In genomic region chr11:106177311-106177710, GRCh38 we compare ENCODE assay signal across 16 cellular contexts.
DNase-seq lines count a peak whose midpoint lies in the region; ATAC-seq, FAIRE-seq and TF ChIP-seq lines count a peak whose summit lies in the region.
"Had no signal": no experiment of that assay in that cellular context is flagged by ENCODE, and none has a peak within 500 bp of the region (broad histone marks: within the 10 kb centered on the region; RNA-seq: fewer than 3 reads in every experiment).

No MANE protein-coding gene starts in this region.

- H4K5ac ChIP-seq in H1 (ENCODE audit: insufficient read length, low read depth, low read length) = no peak overlapping the region
- no peak overlapping the region for H4K5ac ChIP-seq in mesendoderm (ENCODE audit: low read length)

- H3K4me1 Mint-ChIP-seq in natural killer cell treated with Interleukin-12 subunit alpha and Interleukin-12 subunit beta and Interleukin-15 and Interleukin-18, amount 100 ng/mL, for 72 hours (ENCODE audit: low read depth in 2 of 2) = no peaks in the 10 kb centered on the region
- H3K4me1 Mint-ChIP-seq in neural progenitor cell = no peaks in the 10 kb centered on the region
- H3K4me1 Mint-ChIP-seq: B cell, IgD-negative memory B cell had no signal

- H3K27ac ChIP-seq in H1 (ENCODE audit: low read depth, low read length) = no peak overlapping the region
- peak overlapping the region; percentile 60 for H3K27ac ChIP-seq in mesendoderm (ENCODE audit: low read depth, low read length)
- H3K27ac ChIP-seq in neural progenitor cell = no peak overlapping the region
- H3K27ac ChIP-seq in small intestine (ENCODE audit: low read depth in 1 of 2, low read length in 1 of 2) = no peak overlapping the region

- 72% methylated on average over 6 of the region's 6 CpGs; no CpG with 5 or more reads in 1 of the 2 experiments for WGBS in H1 (ENCODE audit: extremely low coverage in 1 of 2, insufficient coverage in 1 of 2, insufficient read length in 1 of 2, insufficient replicate concordance in 2 of 2, low coverage in 1 of 2, low lambda C conversion rate in 2 of 2, missing lambda C conversion rate in 1 of 2), 2 experiments
- no CpG with 5 or more reads among the region's 6 CpGs for WGBS in mesendoderm (ENCODE audit: extremely low coverage, insufficient coverage, low lambda C conversion rate)
- 61 to 74% (median 73%) methylated on average over 6 of the region's 6 CpGs for WGBS in small intestine, 3 donors

- H3K4me1 ChIP-seq in H1 (replicated peaks in 1 of 4; ENCODE audit: control insufficient read depth in 3 of 4, insufficient read depth in 4 of 4, low read length in 3 of 4) (peaks cover 0 to 5% (median 2%) of the 10 kb centered on the region in 4 experiments; a peak in 2 of 7 replicates), mesendoderm (ENCODE audit: control insufficient read depth, low read depth, low read length) (no peaks in the 10 kb centered on the region), neural progenitor cell (no peaks in the 10 kb centered on the region), small intestine (ENCODE audit: control insufficient read depth in 2 of 2, insufficient read depth in 1 of 2, low read depth in 1 of 2, low read length in 1 of 2) (no peaks in the 10 kb centered on the region)

- H4K20me1 ChIP-seq in H1 (replicated peaks in 1 of 2; ENCODE audit: control insufficient read depth in 1 of 2, insufficient read depth in 2 of 2, low read length in 2 of 2) = no peaks in the 10 kb centered on the region
- no peaks in the 10 kb centered on the region for H4K20me1 ChIP-seq in neural progenitor cell (ENCODE audit: low read depth)

- TF ChIP-seq POLR2A in NB4 (IDR thresholded peaks at IDR 0.05; ENCODE audit: extremely low read depth, insufficient read length) (no peak), H1 (IDR thresholded peaks at IDR 0.05; ENCODE audit: control extremely low read depth in 1 of 2, low read depth in 2 of 2, low read length in 2 of 2) (no peak)

- H2BK120ac ChIP-seq in H1 (replicated peaks; ENCODE audit: low read depth, low read length) = no peak overlapping the region
- no peak overlapping the region for H2BK120ac ChIP-seq in mesendoderm (ENCODE audit: low read depth, low read length)

- H3K56ac ChIP-seq in H1 (replicated peaks; ENCODE audit: insufficient read length, low read depth, low read length) (no peak overlapping the region), mesendoderm (ENCODE audit: low read length) (peak overlapping the region; percentile 69)

- H3K4me3 Mint-ChIP-seq in natural killer cell treated with Interleukin-12 subunit alpha and Interleukin-12 subunit beta and Interleukin-15 and Interleukin-18, amount 100 ng/mL, for 72 hours = no peak overlapping the region
- H3K4me3 Mint-ChIP-seq in neural progenitor cell = no peak overlapping the region
- H3K4me3 Mint-ChIP-seq: B cell; CD4-positive, alpha-beta T cell; H9 had no signal

- H3K36me3 ChIP-seq in H1 (ENCODE audit: control insufficient read depth in 2 of 4, insufficient read depth in 4 of 4, low read length in 3 of 4) = no peaks in the 10 kb centered on the region
- H3K36me3 ChIP-seq in mesendoderm (ENCODE audit: control insufficient read depth, insufficient read depth, low read length) = no peaks in the 10 kb centered on the region
- no peaks in the 10 kb centered on the region for H3K36me3 ChIP-seq in neural progenitor cell
- H3K36me3 ChIP-seq in small intestine (ENCODE audit: control insufficient read depth in 2 of 2, insufficient read depth in 2 of 2, low read length in 2 of 2) = no peaks in the 10 kb centered on the region

- TF ChIP-seq RAD21 in H1 (IDR thresholded peaks at IDR 0.05 in 1 of 2, conservative IDR thresholded peaks at IDR 0.05 in 1 of 2; ENCODE audit: low read depth in 2 of 2, low read length in 2 of 2) = no peak

- H3K9ac ChIP-seq in H1 (replicated peaks in 1 of 4; ENCODE audit: extremely low read depth in 1 of 4, low read depth in 3 of 4, low read length in 3 of 4) = no peak overlapping the region
- H3K9ac ChIP-seq in mesendoderm (ENCODE audit: low read length) = no peak overlapping the region
- H3K9ac ChIP-seq in neural progenitor cell = no peak overlapping the region

- H2BK15ac ChIP-seq in H1 (ENCODE audit: low read length) = no peak overlapping the region
- H2BK15ac ChIP-seq in mesendoderm (replicated peaks; ENCODE audit: low read depth) = no peak overlapping the region

- H3K9me3 ChIP-seq in H1 (ENCODE audit: insufficient read depth in 2 of 2, low read depth in 1 of 2, low read length in 1 of 2) = no peaks in the 10 kb centered on the region
- no peaks in the 10 kb centered on the region for H3K9me3 ChIP-seq in neural progenitor cell (ENCODE audit: low read depth)
- no peaks in the 10 kb centered on the region for H3K9me3 ChIP-seq in small intestine (ENCODE audit: control insufficient read depth, low read depth)

- no peak overlapping the region for H3K4me3 ChIP-seq in NB4 (ENCODE audit: low read depth, low read length)
- H3K4me3 ChIP-seq in H1 (ENCODE audit: extremely low read depth in 1 of 4, insufficient read depth in 2 of 4, low read depth in 3 of 4, low read length in 4 of 4) = no peak overlapping the region
- no peak overlapping the region for H3K4me3 ChIP-seq in mesendoderm (ENCODE audit: low read length)
- no peak overlapping the region for H3K4me3 ChIP-seq in neural progenitor cell
- H3K4me3 ChIP-seq in small intestine (ENCODE audit: low read depth in 1 of 2, low read length in 2 of 2) = no peak overlapping the region

- CTCF ChIA-PET in H1 (lab: Charles Lee; ENCODE audit: partially characterized antibody) = no interaction called here

- no peaks in the 10 kb centered on the region for H3K36me3 Mint-ChIP-seq in natural killer cell treated with Interleukin-12 subunit alpha and Interleukin-12 subunit beta and Interleukin-15 and Interleukin-18, amount 100 ng/mL, for 72 hours
- H3K36me3 Mint-ChIP-seq in neural progenitor cell = no peaks in the 10 kb centered on the region
- H3K36me3 Mint-ChIP-seq: IgD-negative memory B cell had no signal

- H3K27me3 ChIP-seq in H1 (replicated peaks in 1 of 4; ENCODE audit: control insufficient read depth in 3 of 4, extremely low read depth in 1 of 4, insufficient read depth in 3 of 4, low read length in 3 of 4) (no peaks in the 10 kb centered on the region), mesendoderm (ENCODE audit: insufficient read depth, low read length, poor library complexity) (no peaks in the 10 kb centered on the region), neural progenitor cell (no peaks in the 10 kb centered on the region), small intestine (ENCODE audit: control insufficient read depth in 2 of 2, insufficient read depth in 2 of 2, low read length in 2 of 2) (no peaks in the 10 kb centered on the region)

- no peak for TF ChIP-seq EP300 in H1 (IDR thresholded peaks at IDR 0.05; ENCODE audit: borderline replicate concordance in 1 of 2, low read depth in 2 of 2, low read length in 2 of 2)

- H3K79me2 ChIP-seq in H1 (ENCODE audit: control insufficient read depth in 1 of 2, insufficient read depth in 2 of 2, low read length in 2 of 2) (no peaks in the 10 kb centered on the region), mesendoderm (ENCODE audit: control insufficient read depth, insufficient read depth, low read length) (no peaks in the 10 kb centered on the region), neural progenitor cell (ENCODE audit: low read depth) (no peaks in the 10 kb centered on the region)

- POLR2A ChIA-PET in H1 (lab: Charles Lee; ENCODE audit: partially characterized antibody) = interaction anchor here (0.6 kb wide), 1 partner anchor 67 kb away, joined by 3 read pairs; no protein-coding TSS in a partner anchor

- FAIRE-seq in H1 (lab: Jason Lieb, UNC) = no peak
- no peak for FAIRE-seq in small intestine (lab: Jason Lieb, UNC)
- FAIRE-seq: GM12891 had no signal

- no peak overlapping the region for H4K91ac ChIP-seq in H1 (replicated peaks; ENCODE audit: insufficient read length, low read length)

- H3K4me2 ChIP-seq in H1 (ENCODE audit: insufficient read depth in 1 of 2, low read depth in 2 of 2, low read length in 2 of 2) (no peak overlapping the region), mesendoderm (ENCODE audit: low read length) (no peak overlapping the region), neural progenitor cell (no peak overlapping the region)

- 0 out of 2 replicates have a peak overlapping the region, but pooled peaks have one; percentile 17 for H2BK12ac ChIP-seq in H1 (ENCODE audit: low read depth, low read length)

- H4K8ac ChIP-seq in H1 (ENCODE audit: extremely low read depth, insufficient read depth, low read length) (no peak overlapping the region; the same call in 1 of the 2 replicates), mesendoderm (ENCODE audit: low read depth, low read length) (no peak overlapping the region)

- no peaks in the 10 kb centered on the region for H3F3A ChIP-seq in neural progenitor cell (ENCODE audit: low read depth)

- no peak overlapping the region for H2BK20ac ChIP-seq in H1 (ENCODE audit: low read length)

- H3K18ac ChIP-seq in H1 (ENCODE audit: extremely low read depth, low read length) (no peak overlapping the region), mesendoderm (ENCODE audit: low read length) (no peak overlapping the region)

- peak overlapping the region; percentile 85 for H2AFZ ChIP-seq in H1 (ENCODE audit: low read length)
- H2AFZ ChIP-seq in neural progenitor cell (replicated peaks) = no peak overlapping the region

- peaks cover 4% of the 10 kb centered on the region for H3K9me3 Mint-ChIP-seq in natural killer cell treated with Interleukin-12 subunit alpha and Interleukin-12 subunit beta and Interleukin-15 and Interleukin-18, amount 100 ng/mL, for 72 hours
- H3K9me3 Mint-ChIP-seq in neural progenitor cell = peaks cover 9% of the 10 kb centered on the region

- H2BK5ac ChIP-seq in H1 (ENCODE audit: low read depth, low read length) (no peak overlapping the region), mesendoderm (ENCODE audit: low read length) (peak overlapping the region; percentile 62)

- DNase-seq in NB4 (ENCODE audit: low read depth) = peak; percentile 19
- peak in 1 of 2 experiments; percentile 47 for DNase-seq in H1 (ENCODE audit: low read depth in 1 of 2, low spot score in 2 of 2)
- DNase-seq in mesendoderm = peak; percentile 62
- no peak for DNase-seq in natural killer cell treated with Interleukin-12 subunit alpha and Interleukin-12 subunit beta and Interleukin-15 and Interleukin-18, amount 100 ng/mL, for 72 hours (ENCODE audit: low spot score)
- no peak for DNase-seq in neural progenitor cell (ENCODE audit: low spot score)
- no peak for DNase-seq in small intestine
- no peak for DNase-seq in SKM-1 treated with dmso at 0.1 percent for 144 hours (lab: John Stamatoyannopoulos, UW; ENCODE audit: unreplicated experiment)
- DNase-seq: C1 segment of cervical spinal cord; Calu3; CD4-positive, alpha-beta T cell; DMS79 treated with DMSO at 0.1 percent for 48 hours; EL; H9 had no signal

- no peaks in the 10 kb centered on the region for H3K27me3 Mint-ChIP-seq in natural killer cell treated with Interleukin-12 subunit alpha and Interleukin-12 subunit beta and Interleukin-15 and Interleukin-18, amount 100 ng/mL, for 72 hours
- H3K27me3 Mint-ChIP-seq in neural progenitor cell (ENCODE audit: insufficient read depth, low read depth) = peaks cover 4% of the 10 kb centered on the region
- H3K27me3 Mint-ChIP-seq: B cell, IgD-negative memory B cell had no signal

- no peak overlapping the region for H3K23ac ChIP-seq in H1 (ENCODE audit: insufficient read length)
- H3K23ac ChIP-seq in mesendoderm (ENCODE audit: low read length) = no peak overlapping the region

- H2AK5ac ChIP-seq in H1 (ENCODE audit: low read depth, low read length) (no peak overlapping the region), mesendoderm (ENCODE audit: low read length) (no peak overlapping the region)

- no peaks in the 10 kb centered on the region for H3K79me1 ChIP-seq in H1 (ENCODE audit: low read depth, low read length)
- H3K79me1 ChIP-seq in mesendoderm (ENCODE audit: low read length) = no peaks in the 10 kb centered on the region

- no peak overlapping the region for H3K27ac Mint-ChIP-seq in natural killer cell treated with Interleukin-12 subunit alpha and Interleukin-12 subunit beta and Interleukin-15 and Interleukin-18, amount 100 ng/mL, for 72 hours
- no peak overlapping the region for H3K27ac Mint-ChIP-seq in neural progenitor cell
- H3K27ac Mint-ChIP-seq: B cell; CD4-positive, alpha-beta T cell; IgD-negative memory B cell had no signal

- no peaks in the 10 kb centered on the region for H3K23me2 ChIP-seq in H1 (ENCODE audit: low read depth, low read length)

- TF ChIP-seq CTCF in NB4 (IDR thresholded peaks at IDR 0.05; ENCODE audit: low read depth, low read length) = no peak
- no peak for TF ChIP-seq CTCF in H1 (IDR thresholded peaks at IDR 0.05; ENCODE audit: control extremely low read depth in 1 of 3, insufficient read depth in 1 of 3, low read depth in 1 of 3, low read length in 3 of 3)
- TF ChIP-seq CTCF in neural progenitor cell (IDR thresholded peaks at IDR 0.05) = no peak

- no peak for ATAC-seq in natural killer cell treated with Interleukin-12 subunit alpha and Interleukin-12 subunit beta and Interleukin-15 and Interleukin-18, amount 100 ng/mL, for 72 hours

- H3K14ac ChIP-seq in H1 (ENCODE audit: insufficient read length) = no peak overlapping the region

- no peak overlapping the region for H3K4ac ChIP-seq in H1 (replicated peaks; ENCODE audit: insufficient read length, low read depth, low read length)
- peak overlapping the region; percentile 18 for H3K4ac ChIP-seq in mesendoderm (ENCODE audit: low read depth, low read length)

Comparison
In these comparisons a context has a peak if more than half of its experiments do, and no peak if none do; other contexts are left out.
1. DNase-seq: peak in NB4 (single experiment) and mesendoderm (single experiment); none in natural killer cell treated with Interleukin-12 subunit alpha and Interleukin-12 subunit beta and Interleukin-15 and Interleukin-18, amount 100 ng/mL, for 72 hours (single experiment), neural progenitor cell (single experiment), small intestine (single experiment) and SKM-1 treated with dmso at 0.1 percent for 144 hours (single experiment).